ENCODE assay signal across 25 cellular contexts in genomic region chr1:7964476-7964875, GRCh38. TPM values are rescaled to one million over a fixed set of nuclear protein-coding genes. Genes with fewer than 3 reads are reported as not detected.
DNase-seq lines count a peak whose midpoint lies in the region; ATAC-seq and TF ChIP-seq lines count a peak whose summit lies in the region.
"Had no signal": no experiment of that assay in that cellular context is flagged by ENCODE, and none has a peak within 500 bp of the region (broad histone marks: within the 10 kb centered on the region; RNA-seq: fewer than 3 reads in every experiment).

No MANE protein-coding gene starts in this region.

- H3K79me2 ChIP-seq in DND-41 (ENCODE audit: insufficient read depth, low read length), result peaks cover 82% of the 10 kb centered on the region

- H3K4me3 Mint-ChIP-seq in activated CD8-positive, alpha-beta memory T cell treated with anti-CD3 and anti-CD28 coated beads, Interleukin-2, amount 10 ng/mL, durations not matched to agents 7 days and 5 days, result no peak overlapping the region
- H3K4me3 Mint-ChIP-seq in activated naive CD8-positive, alpha-beta T cell treated with anti-CD3 and anti-CD28 coated beads for 36 hours, result peak overlapping the region; percentile 98
- H3K4me3 Mint-ChIP-seq: activated B cell treated with CpG ODN at 0.5 μM for 24 hours had no signal

- H3K27ac ChIP-seq in DND-41 (ENCODE audit: low read length), result no peak overlapping the region
- H3K27ac ChIP-seq in psoas muscle, result peak overlapping the region; percentile 96
- no peak overlapping the region for H3K27ac ChIP-seq in left ventricle myocardium inferior (replicated peaks)
- H3K27ac ChIP-seq: cardiac muscle cell, PC-9 had no signal

- TF ChIP-seq CTCF in DND-41 (IDR thresholded peaks at IDR 0.05; ENCODE audit: borderline replicate concordance, extremely low read depth, low read length, poor library complexity, severe bottlenecking) (no peak), psoas muscle (IDR thresholded peaks at IDR 0.05) (no peak), left ventricle myocardium inferior (IDR thresholded peaks at IDR 0.05; ENCODE audit: borderline replicate concordance) (no peak)

- H3K9me3 Mint-ChIP-seq in activated CD8-positive, alpha-beta memory T cell treated with anti-CD3 and anti-CD28 coated beads, Interleukin-2, amount 10 ng/mL, durations not matched to agents 7 days and 5 days (ENCODE audit: low read depth), result no peaks in the 10 kb centered on the region
- H3K9me3 Mint-ChIP-seq in activated naive CD8-positive, alpha-beta T cell treated with anti-CD3 and anti-CD28 coated beads for 36 hours, result no peaks in the 10 kb centered on the region
- H3K9me3 Mint-ChIP-seq: activated B cell treated with CpG ODN at 0.5 μM for 24 hours, memory B cell had no signal

- no peak for ATAC-seq in activated CD8-positive, alpha-beta memory T cell treated with anti-CD3 and anti-CD28 coated beads, Interleukin-2, amount 10 ng/mL, durations not matched to agents 7 days and 5 days
- ATAC-seq in DND-41 (ENCODE audit: insufficient read depth, low read depth) (no peak), psoas muscle (no peak), HG02884 (IDR thresholded peaks at IDR 0.05; ENCODE audit: unreplicated experiment) (no peak)
- ATAC-seq: naive thymus-derived CD4-positive, alpha-beta T cell; stimulated activated naive CD8-positive, alpha-beta T cell treated with anti-CD3 and anti-CD28 coated beads, Interleukin-15, Interleukin-2, amounts not matched to agents 100 U/mL and 50 U/mL, for 24 hours had no signal

- H3K9me3 ChIP-seq in DND-41 (ENCODE audit: insufficient read depth, low read length, severe bottlenecking) (no peaks in the 10 kb centered on the region), psoas muscle (no peaks in the 10 kb centered on the region), left ventricle myocardium inferior (replicated peaks) (no peaks in the 10 kb centered on the region)
- H3K9me3 ChIP-seq: adrenal gland had no signal

- peak overlapping the region; percentile 76 for H3K27ac Mint-ChIP-seq in activated CD8-positive, alpha-beta memory T cell treated with anti-CD3 and anti-CD28 coated beads, Interleukin-2, amount 10 ng/mL, durations not matched to agents 7 days and 5 days
- H3K27ac Mint-ChIP-seq in activated naive CD8-positive, alpha-beta T cell treated with anti-CD3 and anti-CD28 coated beads for 36 hours, result peak overlapping the region; percentile 32

- no peaks in the 10 kb centered on the region for H3K27me3 ChIP-seq in DND-41 (ENCODE audit: insufficient read depth, low read length, poor library complexity)
- no peaks in the 10 kb centered on the region for H3K27me3 ChIP-seq in psoas muscle (ENCODE audit: insufficient read depth in 3 of 3, low read length in 2 of 3)
- no peaks in the 10 kb centered on the region for H3K27me3 ChIP-seq in left ventricle myocardium inferior (ENCODE audit: low read depth)
- H3K27me3 ChIP-seq: adrenal gland, cardiac muscle cell had no signal

- H3K9ac ChIP-seq in DND-41 (ENCODE audit: low read depth, low read length), result no peak overlapping the region

- peak overlapping the region; percentile 44; the same call in 1 of the 2 replicates for H3K4me2 ChIP-seq in DND-41 (ENCODE audit: insufficient read depth, low read length)
- H3K4me2 ChIP-seq: PC-9 had no signal

- H3K4me1 ChIP-seq in DND-41 (ENCODE audit: insufficient read depth, low read length), result peaks cover 55% of the 10 kb centered on the region
- H3K4me1 ChIP-seq in psoas muscle, result peaks cover 53% of the 10 kb centered on the region
- H3K4me1 ChIP-seq in left ventricle myocardium inferior, result peaks cover 70% of the 10 kb centered on the region

- CTCF ChIA-PET in activated CD8-positive, alpha-beta memory T cell treated with anti-CD3 and anti-CD28 coated beads, Interleukin-2, amount 10 ng/mL, durations not matched to agents 7 days and 5 days (lab: Charles Lee), result interaction anchor here (1.0 to 1.3 kb wide), 2 partner anchors 11 to 15 kb away, joined by 4 to 9 read pairs; no protein-coding TSS in a partner anchor

- peaks cover 7% of the 10 kb centered on the region; the same call in 1 of the 2 replicates for H4K20me1 ChIP-seq in DND-41 (ENCODE audit: insufficient read depth, low read length)

- peaks cover 64% of the 10 kb centered on the region for H3K4me1 Mint-ChIP-seq in activated CD8-positive, alpha-beta memory T cell treated with anti-CD3 and anti-CD28 coated beads, Interleukin-2, amount 10 ng/mL, durations not matched to agents 7 days and 5 days
- H3K4me1 Mint-ChIP-seq in activated naive CD8-positive, alpha-beta T cell treated with anti-CD3 and anti-CD28 coated beads for 36 hours, result peaks cover 48% of the 10 kb centered on the region

- H3K36me3 ChIP-seq in DND-41 (ENCODE audit: insufficient read depth, low read length) (peaks cover 67% of the 10 kb centered on the region), psoas muscle (ENCODE audit: insufficient read depth in 1 of 2, low read depth in 1 of 2) (peaks cover 2 to 63% of the 10 kb centered on the region in 2 donors), left ventricle myocardium inferior (peaks cover 62% of the 10 kb centered on the region)

- no peak overlapping the region for H2AFZ ChIP-seq in DND-41 (ENCODE audit: low read depth, low read length)
- H2AFZ ChIP-seq: PC-9 had no signal

- DNase-seq in activated CD8-positive, alpha-beta memory T cell treated with anti-CD3 and anti-CD28 coated beads, Interleukin-2, amount 10 ng/mL, durations not matched to agents 7 days and 5 days, result no peak
- no peak for DNase-seq in activated CD8-positive, alpha-beta memory T cell treated with anti-CD3 and anti-CD28 coated beads, Interleukin-2, amount 50 U/mL, for 4 hours
- DNase-seq in DND-41 (no peak), psoas muscle (no peak), GDM1 (lab: John Stamatoyannopoulos, UW) (no peak), left ventricle myocardium inferior (no peak)
- DNase-seq in activated naive CD8-positive, alpha-beta T cell treated with anti-CD3 and anti-CD28 coated beads for 36 hours, result no peak
- DNase-seq: activated B cell treated with CpG ODN at 0.5 μM for 24 hours; activated CD8-positive, alpha-beta memory T cell treated with anti-CD3 and anti-CD28 coated beads, Interleukin-2, amount 50 U/mL, for 48 hours; erythroblast; foreskin melanocyte; hypothalamus; kidney; naive thymus-derived CD4-positive, alpha-beta T cell; NCI-H1436; NCI-H2171; NCI-H748 treated with DMSO at 0.1 percent for 48 hours; PC-9; stimulated activated CD4-positive, alpha-beta T cell treated with anti-CD3 and anti-CD28 coated beads, Interleukin-2, amount 100 ng/mL, for 24 hours; stimulated activated naive CD8-positive, alpha-beta T cell treated with anti-CD3 and anti-CD28 coated beads, Interleukin-15, Interleukin-2, amounts not matched to agents 100 U/mL and 50 U/mL, for 24 hours had no signal

- WGBS in psoas muscle, 3 donors, result 42 to 76% (median 61%) methylated on average over 3 of the region's 3 CpGs

- H3K27me3 Mint-ChIP-seq in activated CD8-positive, alpha-beta memory T cell treated with anti-CD3 and anti-CD28 coated beads, Interleukin-2, amount 10 ng/mL, durations not matched to agents 7 days and 5 days, result no peaks in the 10 kb centered on the region
- no peaks in the 10 kb centered on the region for H3K27me3 Mint-ChIP-seq in activated naive CD8-positive, alpha-beta T cell treated with anti-CD3 and anti-CD28 coated beads for 36 hours
- H3K27me3 Mint-ChIP-seq: activated B cell treated with CpG ODN at 0.5 μM for 24 hours; memory B cell; naive thymus-derived CD4-positive, alpha-beta T cell had no signal

- peaks cover 62% of the 10 kb centered on the region for H3K36me3 Mint-ChIP-seq in activated CD8-positive, alpha-beta memory T cell treated with anti-CD3 and anti-CD28 coated beads, Interleukin-2, amount 10 ng/mL, durations not matched to agents 7 days and 5 days
- H3K36me3 Mint-ChIP-seq in activated naive CD8-positive, alpha-beta T cell treated with anti-CD3 and anti-CD28 coated beads for 36 hours, result peaks cover 60% of the 10 kb centered on the region

- H3K4me3 ChIP-seq in DND-41 (ENCODE audit: low read depth in 1 of 2, low read length in 2 of 2), result no peak overlapping the region
- H3K4me3 ChIP-seq in psoas muscle, result peak overlapping the region; percentile 35
- H3K4me3 ChIP-seq in left ventricle myocardium inferior, result no peak overlapping the region
- H3K4me3 ChIP-seq: adrenal gland, cardiac muscle cell, PC-9 had no signal

- intact Hi-C loops in psoas muscle (cut with DNase I) (no loop called here), left ventricle myocardium inferior (cut with micrococcal nuclease) (no loop called here)

RNA-seq across cellular contexts. Expression of gene PARK7, which starts 3.0 kb away (rescaled TPM):
- total RNA-seq in activated CD8-positive, alpha-beta memory T cell treated with anti-CD3 and anti-CD28 coated beads, Interleukin-2, amount 10 ng/mL, durations not matched to agents 7 days and 5 days, result 100 to 1,000 TPM; 310 to 434 TPM
- total RNA-seq in activated naive CD8-positive, alpha-beta T cell treated with anti-CD3 and anti-CD28 coated beads for 36 hours, result 100 to 1,000 TPM; 565 to 569 TPM
- total RNA-seq in psoas muscle (100 to 1,000 TPM; 389 to 467 (median 417) TPM), left ventricle myocardium inferior (329 TPM)
- polyA plus RNA-seq in psoas muscle, result 100 to 1,000 TPM; 430 to 441 (median 432) TPM

RNA-seq across cellular contexts. Expression of gene TNFRSF9, which starts 23.8 kb away (rescaled TPM):
- 10 to 100 TPM; 19.2 to 68.1 TPM for total RNA-seq in activated CD8-positive, alpha-beta memory T cell treated with anti-CD3 and anti-CD28 coated beads, Interleukin-2, amount 10 ng/mL, durations not matched to agents 7 days and 5 days
- total RNA-seq in activated naive CD8-positive, alpha-beta T cell treated with anti-CD3 and anti-CD28 coated beads for 36 hours, result 100 to 1,000 TPM; 146 to 149 TPM
- total RNA-seq in psoas muscle (under 1 TPM in 1 of 4 donors, not detected in 3; 0.12 TPM), left ventricle myocardium inferior (not detected)
- polyA plus RNA-seq in psoas muscle, result under 1 TPM in 2 of 3 donors, not detected in 1; 0.01 TPM
- total RNA-seq: cardiac muscle cell had no signal
- polyA plus RNA-seq: cardiac muscle cell, urinary bladder had no signal

Comparison
In these comparisons a context has a peak if more than half of its experiments do, and no peak if none do; other contexts are left out.
1. RNA of gene TNFRSF9, which starts 23.8 kb away (total RNA-seq): 146 to 149 TPM in activated naive CD8-positive, alpha-beta T cell treated with anti-CD3 and anti-CD28 coated beads for 36 hours and 19.2 to 68.1 TPM in activated CD8-positive, alpha-beta memory T cell treated with anti-CD3 and anti-CD28 coated beads, Interleukin-2, amount 10 ng/mL, durations not matched to agents 7 days and 5 days; not detected in left ventricle myocardium inferior (single experiment) and 0.12 TPM in psoas muscle; every median in the first group is over 10 times any median in the second.